ENCODE assay signal across 17 cellular contexts in genomic region chr20:54122189-54122588, GRCh38. TPM values are rescaled to one million over a fixed set of nuclear protein-coding genes. Genes with fewer than 3 reads are reported as not detected.
DNase-seq lines count a peak whose midpoint lies in the region; FAIRE-seq and TF ChIP-seq lines count a peak whose summit lies in the region.
"Had no signal": no experiment of that assay in that cellular context is flagged by ENCODE, and none has a peak within 500 bp of the region (broad histone marks: within the 10 kb centered on the region; RNA-seq: fewer than 3 reads in every experiment).

No MANE protein-coding gene starts in this region.

- H3K4me1 ChIP-seq in breast epithelium (peaks cover 0 to 13% of the 10 kb centered on the region in 2 donors), neural progenitor cell (no peaks in the 10 kb centered on the region)

- no peaks in the 10 kb centered on the region for H4K20me1 ChIP-seq in neural progenitor cell (ENCODE audit: low read depth)

- intact Hi-C loops in MCF 10A (cut with micrococcal nuclease) (loop anchor here (5.0 kb wide), 1 partner anchor 45 kb away; no protein-coding TSS in a partner anchor), breast epithelium (cut with DNase I; ENCODE audit: low total_unique reads) (no loop called here), posterior cingulate gyrus (cut with DNase I) (no loop called here)

- H3K36me3 ChIP-seq in breast epithelium (no peaks in the 10 kb centered on the region), neural progenitor cell (no peaks in the 10 kb centered on the region)

- POLR2A ChIA-PET in MCF 10A (lab: Yijun Ruan, JAX), result interaction anchor here (1.2 to 5.0 kb wide), 9 partner anchors 11 to 87 kb away, joined by 3 to 52 read pairs (median 11); no protein-coding TSS in a partner anchor

- no peak overlapping the region for H3K4me3 Mint-ChIP-seq in MCF 10A (ENCODE audit: unreplicated experiment)
- no peak overlapping the region for H3K4me3 Mint-ChIP-seq in neural progenitor cell

- H3K27ac ChIP-seq in breast epithelium (peak overlapping the region in 1 of 2 donors; percentile 88), substantia nigra (ENCODE audit: low read depth, low read length, poor library complexity, severe bottlenecking) (no peak overlapping the region), neural progenitor cell (no peak overlapping the region)
- H3K27ac ChIP-seq: KMS-11 had no signal

- H3K79me2 ChIP-seq in neural progenitor cell (ENCODE audit: low read depth), result no peaks in the 10 kb centered on the region

- DNase-seq in MCF 10A (ENCODE audit: unreplicated experiment) (peak; percentile 44), breast epithelium (ENCODE audit: low spot score in 2 of 2) (no peak), RCC 7860 (ENCODE audit: low spot score) (peak; percentile 46), fibroblast of pulmonary artery (ENCODE audit: low read depth) (peak; percentile 50), substantia nigra (lab: John Stamatoyannopoulos, UW) (no peak), posterior cingulate gyrus (no peak), frontal cortex (ENCODE audit: low spot score in 2 of 2) (no peak), neural progenitor cell (ENCODE audit: low spot score) (no peak)
- DNase-seq: 8988T; hippocampal formation; naive B cell; NCI-H2227 treated with DMSO at 0.1 percent for 48 hours; stimulated activated naive CD8-positive, alpha-beta T cell treated with anti-CD3 and anti-CD28 coated beads, Interleukin-15, Interleukin-2, amounts not matched to agents 100 U/mL and 50 U/mL, for 24 hours had no signal

- H3K9me3 Mint-ChIP-seq in MCF 10A (ENCODE audit: unreplicated experiment) (no peaks in the 10 kb centered on the region), neural progenitor cell (no peaks in the 10 kb centered on the region)
- H3K9me3 Mint-ChIP-seq: activated T-helper 2 cell treated with anti-CD3 and anti-CD28 coated beads, Interferon-gamma antibody, Interleukin-2, Interleukin-4, amounts not matched to agents 10 μg/mL and 5 μg/mL and 100 μg/mL, durations not matched to agents 14 hours and 24 hours and 36 hours had no signal

- H3K36me3 Mint-ChIP-seq in MCF 10A (ENCODE audit: insufficient read depth, unreplicated experiment), result no peaks in the 10 kb centered on the region
- H3K36me3 Mint-ChIP-seq in neural progenitor cell, result no peaks in the 10 kb centered on the region
- H3K36me3 Mint-ChIP-seq: naive B cell had no signal

- peaks cover 25% of the 10 kb centered on the region for H3K4me1 Mint-ChIP-seq in MCF 10A (ENCODE audit: insufficient read depth, unreplicated experiment)
- peaks cover 3% of the 10 kb centered on the region for H3K4me1 Mint-ChIP-seq in neural progenitor cell

- H3K4me3 ChIP-seq in breast epithelium, result no peak overlapping the region
- no peak overlapping the region for H3K4me3 ChIP-seq in fibroblast of pulmonary artery (replicated peaks; ENCODE audit: low read depth, low read length)
- H3K4me3 ChIP-seq in neural progenitor cell, result no peak overlapping the region

- H3K4me2 ChIP-seq in neural progenitor cell, result no peak overlapping the region
- H3K4me2 ChIP-seq: KMS-11 had no signal

- FAIRE-seq in RCC 7860 (lab: Jason Lieb, UNC) (peak; percentile 93), frontal cortex (lab: Jason Lieb, UNC) (no peak)
- FAIRE-seq: colon, GM19239 had no signal

- no TSS peak for BruUV-seq in MCF 10A (replicated peaks; lab: Mats Ljungman, UMichigan)

- TF ChIP-seq CTCF in MCF 10A (IDR thresholded peaks at IDR 0.05; ENCODE audit: unreplicated experiment), result no peak
- no peak for TF ChIP-seq CTCF in breast epithelium (IDR thresholded peaks at IDR 0.05)
- no peak for TF ChIP-seq CTCF in fibroblast of pulmonary artery (IDR thresholded peaks at IDR 0.05; ENCODE audit: low read length, missing control alignments)
- no peak for TF ChIP-seq CTCF in neural progenitor cell (IDR thresholded peaks at IDR 0.05)

- CTCF ChIA-PET in MCF 10A (lab: Yijun Ruan, JAX), result interaction anchor here (0.6 to 7.9 kb wide), 9 partner anchors 11 to 187 kb away, joined by 3 to 66 read pairs (median 4); no protein-coding TSS in a partner anchor

- no peaks in the 10 kb centered on the region for H3K27me3 ChIP-seq in breast epithelium
- no peaks in the 10 kb centered on the region for H3K27me3 ChIP-seq in neural progenitor cell

- H3F3A ChIP-seq in neural progenitor cell (ENCODE audit: low read depth), result no peaks in the 10 kb centered on the region

- no peak for TF ChIP-seq POLR2A in breast epithelium (IDR thresholded peaks at IDR 0.05)

- H3K27ac Mint-ChIP-seq in MCF 10A (ENCODE audit: low read depth, unreplicated experiment) (peak overlapping the region; percentile 84), neural progenitor cell (no peak overlapping the region)
- H3K27ac Mint-ChIP-seq: activated T-helper 2 cell treated with anti-CD3 and anti-CD28 coated beads, Interferon-gamma antibody, Interleukin-2, Interleukin-4, amounts not matched to agents 10 μg/mL and 5 μg/mL and 100 μg/mL, durations not matched to agents 14 hours and 24 hours and 36 hours had no signal

- no peak overlapping the region for H2AFZ ChIP-seq in neural progenitor cell (replicated peaks)

- H3K27me3 Mint-ChIP-seq in MCF 10A (ENCODE audit: insufficient read depth, unreplicated experiment) (no peaks in the 10 kb centered on the region), neural progenitor cell (ENCODE audit: insufficient read depth, low read depth) (peaks cover 3% of the 10 kb centered on the region)
- H3K27me3 Mint-ChIP-seq: naive B cell had no signal

- no peaks in the 10 kb centered on the region for H3K9me3 ChIP-seq in breast epithelium
- H3K9me3 ChIP-seq in neural progenitor cell (ENCODE audit: low read depth), result no peaks in the 10 kb centered on the region

- no peak overlapping the region for H3K9ac ChIP-seq in neural progenitor cell
- H3K9ac ChIP-seq: KMS-11 had no signal

RNA-seq across cellular contexts. Expression of gene CYP24A1, which starts 51.6 kb away (rescaled TPM):
- total RNA-seq in MCF 10A (2022) (0.28 and 0.34 TPM in 2 replicates), breast epithelium (1 to 10 TPM in 2 of 3 donors, not detected in 1; 2.0 to 6.4 TPM), frontal cortex (0.41 TPM), neural progenitor cell (ENCODE audit: low replicate concordance) (not detected in 2 replicates)
- total RNA-seq: activated T-helper 2 cell treated with anti-CD3 and anti-CD28 coated beads, Interferon-gamma antibody, Interleukin-2, Interleukin-4, amounts not matched to agents 10 μg/mL and 5 μg/mL and 100 μg/mL, durations not matched to agents 14 hours and 24 hours and 36 hours had no signal

RNA-seq across cellular contexts. Expression of gene BCAS1, which starts 51.8 kb away (rescaled TPM):
- total RNA-seq in MCF 10A (2022) (not detected in 2 replicates), breast epithelium (1 to 10 TPM in 1 of 3 donors, under 1 TPM in 1, not detected in 1; 0.98 to 3.1 TPM), frontal cortex (2.4 TPM), neural progenitor cell (ENCODE audit: low replicate concordance) (not detected in 2 replicates)
- total RNA-seq: activated T-helper 2 cell treated with anti-CD3 and anti-CD28 coated beads, Interferon-gamma antibody, Interleukin-2, Interleukin-4, amounts not matched to agents 10 μg/mL and 5 μg/mL and 100 μg/mL, durations not matched to agents 14 hours and 24 hours and 36 hours had no signal

Comparison
In these comparisons a context has a peak if more than half of its experiments do, and no peak if none do; other contexts are left out.
1. DNase-seq: peak in MCF 10A (single experiment), RCC 7860 (single experiment) and fibroblast of pulmonary artery (single experiment); none in breast epithelium (0 of 2), substantia nigra (0 of 49), posterior cingulate gyrus (0 of 10), frontal cortex (0 of 2) and neural progenitor cell (single experiment).